16 cellular contexts compared by ENCODE assay signal in genomic region chr20:47051936-47052566, GRCh38.
"Had no signal": no experiment of that assay in that cellular context is flagged by ENCODE, and none has a peak within 500 bp of the region (broad histone marks: within the 10 kb centered on the region; RNA-seq: fewer than 3 reads in every experiment).

No MANE protein-coding gene starts in this region.

- H3K36me3 ChIP-seq: esophagus muscularis mucosa, prostate gland, sigmoid colon had no signal

- H3K27ac ChIP-seq: esophagus muscularis mucosa, prostate gland, sigmoid colon had no signal

- DNase-seq: activated CD4-positive, alpha-beta memory T cell treated with anti-CD3 and anti-CD28 coated beads for 36 hours; activated CD4-positive, alpha-beta T cell treated with anti-CD3 and anti-CD28 coated beads for 1 hour; activated gamma-delta T cell; activated naive CD8-positive, alpha-beta T cell treated with anti-CD3 and anti-CD28 coated beads for 36 hours; activated T-cell treated with anti-CD3 and anti-CD28 coated beads, Interleukin-2, amount 50 U/mL, for 48 hours; immature natural killer cell; mucosa of descending colon; naive thymus-derived CD8-positive, alpha-beta T cell; sigmoid colon; stimulated activated CD4-positive, alpha-beta T cell treated with anti-CD3 and anti-CD28 coated beads, Interleukin-2, amount 100 ng/mL, for 48 hours; stimulated activated naive CD4-positive, alpha-beta T cell treated with Interleukin-2 at 50 U/mL for 16 hours; T-helper 9 cell; trophoblast cell had no signal

- H3K4me3 ChIP-seq: esophagus muscularis mucosa, lung, mucosa of descending colon, prostate gland, sigmoid colon had no signal

- H3K36me3 Mint-ChIP-seq: activated CD4-positive, alpha-beta memory T cell treated with anti-CD3 and anti-CD28 coated beads for 36 hours; activated naive CD8-positive, alpha-beta T cell treated with anti-CD3 and anti-CD28 coated beads for 36 hours; immature natural killer cell; naive thymus-derived CD8-positive, alpha-beta T cell had no signal

- H3K4me1 ChIP-seq: prostate gland had no signal

- H3K9me3 ChIP-seq: esophagus muscularis mucosa, mucosa of descending colon, prostate gland, sigmoid colon had no signal

- H3K4me3 Mint-ChIP-seq: activated CD4-positive, alpha-beta memory T cell treated with anti-CD3 and anti-CD28 coated beads for 36 hours; activated naive CD8-positive, alpha-beta T cell treated with anti-CD3 and anti-CD28 coated beads for 36 hours; immature natural killer cell; naive thymus-derived CD8-positive, alpha-beta T cell had no signal

- H3K27me3 ChIP-seq: esophagus muscularis mucosa, sigmoid colon had no signal

- H3K9me3 Mint-ChIP-seq: activated CD4-positive, alpha-beta memory T cell treated with anti-CD3 and anti-CD28 coated beads for 36 hours had no signal

- ATAC-seq: mucosa of descending colon; naive thymus-derived CD8-positive, alpha-beta T cell had no signal

- H3K27ac Mint-ChIP-seq: activated CD4-positive, alpha-beta memory T cell treated with anti-CD3 and anti-CD28 coated beads for 36 hours; activated naive CD8-positive, alpha-beta T cell treated with anti-CD3 and anti-CD28 coated beads for 36 hours had no signal

- H3K4me1 Mint-ChIP-seq: activated naive CD8-positive, alpha-beta T cell treated with anti-CD3 and anti-CD28 coated beads for 36 hours; immature natural killer cell; naive thymus-derived CD8-positive, alpha-beta T cell had no signal
